Comparison of ENCODE assay signal across 19 cellular contexts in the genomic region with DNA sequence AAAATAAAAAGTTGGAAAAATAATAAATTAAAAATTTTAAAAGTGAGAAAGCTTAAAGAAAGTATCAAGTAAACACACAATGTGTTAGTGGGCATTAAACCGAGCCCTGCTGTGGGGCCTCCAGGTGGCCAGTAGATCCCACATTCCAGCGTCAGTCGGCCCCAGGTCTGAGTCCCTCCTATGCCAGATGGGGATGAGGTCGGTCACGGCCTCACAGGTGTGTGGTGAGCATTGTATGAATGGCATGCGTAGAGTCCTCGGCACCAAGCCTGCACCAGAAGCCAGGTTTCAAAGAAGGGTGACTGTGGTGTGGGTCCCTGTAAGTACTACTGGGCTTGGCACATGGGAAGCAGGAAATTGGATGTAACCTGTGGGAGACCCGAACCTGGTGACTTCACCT.
"Had no signal": no experiment of that assay in that cellular context is flagged by ENCODE, and none has a peak within 500 bp of the region (broad histone marks: within the 10 kb centered on the region; RNA-seq: fewer than 3 reads in every experiment).

No MANE protein-coding gene starts in this region.

- FAIRE-seq: RCC 7860 had no signal

- H3K9ac ChIP-seq: SK-N-SH had no signal

- DNase-seq: KBM-7, MV-4-11, NCI-H1048, NCI-H1105, NCI-H1417, NCI-H1436 treated with DMSO at 0.1 percent for 48 hours, NCI-H1694, NCI-H187 treated with DMSO at 0.1 percent for 48 hours, NCI-H2029 treated with DMSO at 0.1 percent for 48 hours, NCI-H2171 treated with DMSO at 0.1 percent for 48 hours, NCI-H345, NCI-H446 treated with DMSO at 0.1 percent for 48 hours, NCI-H510A treated with DMSO at 0.1 percent for 48 hours, NCI-H526, RPMI8226, SHP77, SW 1271 had no signal

- H3K4me2 ChIP-seq: SK-N-SH had no signal

- H3K9me3 ChIP-seq: SK-N-SH had no signal
